In the genomic region with DNA sequence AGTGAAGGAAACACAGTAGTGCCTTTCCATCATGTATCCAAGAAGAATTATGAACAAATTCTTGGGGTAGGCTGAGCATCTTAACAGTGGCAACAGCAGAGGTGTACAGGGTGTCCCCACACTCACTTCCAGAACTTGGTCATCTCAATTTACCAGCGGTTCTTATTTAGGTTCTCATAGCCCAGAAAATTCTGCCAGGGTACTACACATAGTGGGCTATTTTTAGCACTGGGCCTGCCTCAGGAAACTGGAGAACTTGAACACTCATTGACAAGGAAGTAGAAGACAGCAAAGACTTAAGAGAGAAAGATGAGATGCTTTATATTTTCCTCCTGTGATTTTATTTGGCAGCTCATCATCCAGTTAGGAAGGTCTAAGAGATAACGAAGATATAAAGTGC, we compare ENCODE assay signal across 2 cellular contexts.
TF ChIP-seq lines count a peak whose summit lies in the region.

No MANE protein-coding gene starts in this region.

TF ChIP-seq in GM23338, 12 proteins besides CTCF, POLR2A, EP300 and RAD21 (continued from another document and continues in another):
- TF ChIP-seq, protein P1, sequence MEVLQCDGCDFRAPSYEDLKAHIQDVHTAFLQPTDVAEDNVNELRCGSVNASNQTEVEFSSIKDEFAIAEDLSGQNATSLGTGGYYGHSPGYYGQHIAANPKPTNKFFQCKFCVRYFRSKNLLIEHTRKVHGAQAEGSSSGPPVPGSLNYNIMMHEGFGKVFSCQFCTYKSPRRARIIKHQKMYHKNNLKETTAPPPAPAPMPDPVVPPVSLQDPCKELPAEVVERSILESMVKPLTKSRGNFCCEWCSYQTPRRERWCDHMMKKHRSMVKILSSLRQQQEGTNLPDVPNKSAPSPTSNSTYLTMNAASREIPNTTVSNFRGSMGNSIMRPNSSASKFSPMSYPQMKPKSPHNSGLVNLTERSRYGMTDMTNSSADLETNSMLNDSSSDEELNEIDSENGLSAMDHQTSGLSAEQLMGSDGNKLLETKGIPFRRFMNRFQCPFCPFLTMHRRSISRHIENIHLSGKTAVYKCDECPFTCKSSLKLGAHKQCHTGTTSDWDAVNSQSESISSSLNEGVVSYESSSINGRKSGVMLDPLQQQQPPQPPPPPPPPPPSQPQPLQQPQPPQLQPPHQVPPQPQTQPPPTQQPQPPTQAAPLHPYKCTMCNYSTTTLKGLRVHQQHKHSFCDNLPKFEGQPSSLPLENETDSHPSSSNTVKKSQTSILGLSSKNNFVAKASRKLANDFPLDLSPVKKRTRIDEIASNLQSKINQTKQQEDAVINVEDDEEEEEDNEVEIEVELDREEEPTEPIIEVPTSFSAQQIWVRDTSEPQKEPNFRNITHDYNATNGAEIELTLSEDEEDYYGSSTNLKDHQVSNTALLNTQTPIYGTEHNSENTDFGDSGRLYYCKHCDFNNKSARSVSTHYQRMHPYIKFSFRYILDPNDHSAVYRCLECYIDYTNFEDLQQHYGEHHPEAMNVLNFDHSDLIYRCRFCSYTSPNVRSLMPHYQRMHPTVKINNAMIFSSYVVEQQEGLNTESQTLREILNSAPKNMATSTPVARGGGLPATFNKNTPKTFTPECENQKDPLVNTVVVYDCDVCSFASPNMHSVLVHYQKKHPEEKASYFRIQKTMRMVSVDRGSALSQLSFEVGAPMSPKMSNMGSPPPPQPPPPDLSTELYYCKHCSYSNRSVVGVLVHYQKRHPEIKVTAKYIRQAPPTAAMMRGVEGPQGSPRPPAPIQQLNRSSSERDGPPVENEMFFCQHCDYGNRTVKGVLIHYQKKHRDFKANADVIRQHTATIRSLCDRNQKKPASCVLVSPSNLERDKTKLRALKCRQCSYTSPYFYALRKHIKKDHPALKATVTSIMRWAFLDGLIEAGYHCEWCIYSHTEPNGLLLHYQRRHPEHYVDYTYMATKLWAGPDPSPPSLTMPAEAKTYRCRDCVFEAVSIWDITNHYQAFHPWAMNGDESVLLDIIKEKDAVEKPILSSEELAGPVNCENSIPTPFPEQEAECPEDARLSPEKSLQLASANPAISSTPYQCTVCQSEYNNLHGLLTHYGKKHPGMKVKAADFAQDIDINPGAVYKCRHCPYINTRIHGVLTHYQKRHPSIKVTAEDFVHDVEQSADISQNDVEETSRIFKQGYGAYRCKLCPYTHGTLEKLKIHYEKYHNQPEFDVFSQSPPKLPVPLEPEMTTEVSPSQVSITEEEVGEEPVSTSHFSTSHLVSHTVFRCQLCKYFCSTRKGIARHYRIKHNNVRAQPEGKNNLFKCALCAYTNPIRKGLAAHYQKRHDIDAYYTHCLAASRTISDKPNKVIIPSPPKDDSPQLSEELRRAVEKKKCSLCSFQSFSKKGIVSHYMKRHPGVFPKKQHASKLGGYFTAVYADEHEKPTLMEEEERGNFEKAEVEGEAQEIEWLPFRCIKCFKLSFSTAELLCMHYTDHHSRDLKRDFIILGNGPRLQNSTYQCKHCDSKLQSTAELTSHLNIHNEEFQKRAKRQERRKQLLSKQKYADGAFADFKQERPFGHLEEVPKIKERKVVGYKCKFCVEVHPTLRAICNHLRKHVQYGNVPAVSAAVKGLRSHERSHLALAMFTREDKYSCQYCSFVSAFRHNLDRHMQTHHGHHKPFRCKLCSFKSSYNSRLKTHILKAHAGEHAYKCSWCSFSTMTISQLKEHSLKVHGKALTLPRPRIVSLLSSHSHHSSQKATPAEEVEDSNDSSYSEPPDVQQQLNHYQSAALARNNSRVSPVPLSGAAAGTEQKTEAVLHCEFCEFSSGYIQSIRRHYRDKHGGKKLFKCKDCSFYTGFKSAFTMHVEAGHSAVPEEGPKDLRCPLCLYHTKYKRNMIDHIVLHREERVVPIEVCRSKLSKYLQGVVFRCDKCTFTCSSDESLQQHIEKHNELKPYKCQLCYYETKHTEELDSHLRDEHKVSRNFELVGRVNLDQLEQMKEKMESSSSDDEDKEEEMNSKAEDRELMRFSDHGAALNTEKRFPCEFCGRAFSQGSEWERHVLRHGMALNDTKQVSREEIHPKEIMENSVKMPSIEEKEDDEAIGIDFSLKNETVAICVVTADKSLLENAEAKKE (CRISPR knock-in tag; IDR thresholded peaks at IDR 0.05) = no peak
- TF ChIP-seq EZH2phosphoT487 (IDR thresholded peaks at IDR 0.05; ENCODE audit: unreplicated experiment) = no peak
- no peak for TF ChIP-seq CREB1 (CRISPR knock-in tag; IDR thresholded peaks at IDR 0.05; ENCODE audit: low read depth)
- TF ChIP-seq, protein P2, sequence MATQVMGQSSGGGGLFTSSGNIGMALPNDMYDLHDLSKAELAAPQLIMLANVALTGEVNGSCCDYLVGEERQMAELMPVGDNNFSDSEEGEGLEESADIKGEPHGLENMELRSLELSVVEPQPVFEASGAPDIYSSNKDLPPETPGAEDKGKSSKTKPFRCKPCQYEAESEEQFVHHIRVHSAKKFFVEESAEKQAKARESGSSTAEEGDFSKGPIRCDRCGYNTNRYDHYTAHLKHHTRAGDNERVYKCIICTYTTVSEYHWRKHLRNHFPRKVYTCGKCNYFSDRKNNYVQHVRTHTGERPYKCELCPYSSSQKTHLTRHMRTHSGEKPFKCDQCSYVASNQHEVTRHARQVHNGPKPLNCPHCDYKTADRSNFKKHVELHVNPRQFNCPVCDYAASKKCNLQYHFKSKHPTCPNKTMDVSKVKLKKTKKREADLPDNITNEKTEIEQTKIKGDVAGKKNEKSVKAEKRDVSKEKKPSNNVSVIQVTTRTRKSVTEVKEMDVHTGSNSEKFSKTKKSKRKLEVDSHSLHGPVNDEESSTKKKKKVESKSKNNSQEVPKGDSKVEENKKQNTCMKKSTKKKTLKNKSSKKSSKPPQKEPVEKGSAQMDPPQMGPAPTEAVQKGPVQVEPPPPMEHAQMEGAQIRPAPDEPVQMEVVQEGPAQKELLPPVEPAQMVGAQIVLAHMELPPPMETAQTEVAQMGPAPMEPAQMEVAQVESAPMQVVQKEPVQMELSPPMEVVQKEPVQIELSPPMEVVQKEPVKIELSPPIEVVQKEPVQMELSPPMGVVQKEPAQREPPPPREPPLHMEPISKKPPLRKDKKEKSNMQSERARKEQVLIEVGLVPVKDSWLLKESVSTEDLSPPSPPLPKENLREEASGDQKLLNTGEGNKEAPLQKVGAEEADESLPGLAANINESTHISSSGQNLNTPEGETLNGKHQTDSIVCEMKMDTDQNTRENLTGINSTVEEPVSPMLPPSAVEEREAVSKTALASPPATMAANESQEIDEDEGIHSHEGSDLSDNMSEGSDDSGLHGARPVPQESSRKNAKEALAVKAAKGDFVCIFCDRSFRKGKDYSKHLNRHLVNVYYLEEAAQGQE (IDR thresholded peaks at IDR 0.05; ENCODE audit: unreplicated experiment) = no peak
- TF ChIP-seq, protein P3, sequence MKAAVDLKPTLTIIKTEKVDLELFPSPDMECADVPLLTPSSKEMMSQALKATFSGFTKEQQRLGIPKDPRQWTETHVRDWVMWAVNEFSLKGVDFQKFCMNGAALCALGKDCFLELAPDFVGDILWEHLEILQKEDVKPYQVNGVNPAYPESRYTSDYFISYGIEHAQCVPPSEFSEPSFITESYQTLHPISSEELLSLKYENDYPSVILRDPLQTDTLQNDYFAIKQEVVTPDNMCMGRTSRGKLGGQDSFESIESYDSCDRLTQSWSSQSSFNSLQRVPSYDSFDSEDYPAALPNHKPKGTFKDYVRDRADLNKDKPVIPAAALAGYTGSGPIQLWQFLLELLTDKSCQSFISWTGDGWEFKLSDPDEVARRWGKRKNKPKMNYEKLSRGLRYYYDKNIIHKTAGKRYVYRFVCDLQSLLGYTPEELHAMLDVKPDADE (IDR thresholded peaks at IDR 0.05) = no peak
- TF ChIP-seq JUNB (IDR thresholded peaks at IDR 0.05; ENCODE audit: unreplicated experiment) = no peak
- no peak for TF ChIP-seq EZH2 (IDR thresholded peaks at IDR 0.05; ENCODE audit: low read depth, unreplicated experiment)
- TF ChIP-seq NANOG (IDR thresholded peaks at IDR 0.05; ENCODE audit: borderline replicate concordance) = no peak
- TF ChIP-seq POLR2AphosphoS5 (IDR thresholded peaks at IDR 0.05; ENCODE audit: low read depth) = no peak
- no peak for TF ChIP-seq ZNF331 (CRISPR knock-in tag; IDR thresholded peaks at IDR 0.05; ENCODE audit: low read depth)

TF ChIP-seq in H1, 55 proteins besides CTCF, POLR2A, EP300 and RAD21 (continued from another document):
- TF ChIP-seq KDM4A (IDR thresholded peaks at IDR 0.05; ENCODE audit: low read depth, low read length, severe bottlenecking) = no peak
TF ChIP-seq in H1: peak in this region for 0.
